In genomic region chr5:39578887-39579497, GRCh38 we compare ENCODE assay signal across 1 cellular context.
TF ChIP-seq lines count a peak whose summit lies in the region.

No MANE protein-coding gene starts in this region.

TF ChIP-seq in HepG2, 621 proteins besides CTCF, POLR2A, EP300 and RAD21 (continued from another document):
- TF ChIP-seq ZBED4 (CRISPR knock-in tag; IDR thresholded peaks at IDR 0.05; ENCODE audit: borderline replicate concordance): no peak
- no peak for TF ChIP-seq ZNF451 (CRISPR knock-in tag; IDR thresholded peaks at IDR 0.05)
- no peak for TF ChIP-seq ZNF576 (CRISPR knock-in tag; IDR thresholded peaks at IDR 0.05)
- no peak for TF ChIP-seq GRHL1 (CRISPR knock-in tag; conservative IDR thresholded peaks at IDR 0.05)
- TF ChIP-seq SMC3 (IDR thresholded peaks at IDR 0.05; ENCODE audit: low read length): peak; percentile 10; the same call in 1 of the 2 replicates
- no peak for TF ChIP-seq SIX4 (CRISPR knock-in tag; IDR thresholded peaks at IDR 0.05)
- no peak for TF ChIP-seq CREM (IDR thresholded peaks at IDR 0.05)
- TF ChIP-seq CREM (CRISPR knock-in tag; IDR thresholded peaks at IDR 0.05): no peak
- TF ChIP-seq RFX3 (CRISPR knock-in tag; IDR thresholded peaks at IDR 0.05): no peak
- no peak for TF ChIP-seq ZFP90 (CRISPR knock-in tag; IDR thresholded peaks at IDR 0.05; ENCODE audit: borderline replicate concordance)
- TF ChIP-seq SOX13 (IDR thresholded peaks at IDR 0.05): no peak
- no peak for TF ChIP-seq SOX13 (CRISPR knock-in tag; conservative IDR thresholded peaks at IDR 0.05 in 1 of 2, IDR thresholded peaks at IDR 0.05 in 1 of 2)
- no peak for TF ChIP-seq ZBTB8A (CRISPR knock-in tag; IDR thresholded peaks at IDR 0.05; ENCODE audit: borderline replicate concordance, low read depth)
- no peak for TF ChIP-seq CENPX (CRISPR knock-in tag; IDR thresholded peaks at IDR 0.05)
- TF ChIP-seq STAG1 (CRISPR knock-in tag; IDR thresholded peaks at IDR 0.05): peak; percentile 50
- TF ChIP-seq BRCA1 (CRISPR knock-in tag; IDR thresholded peaks at IDR 0.05): no peak
- no peak for TF ChIP-seq SALL2 (CRISPR knock-in tag; IDR thresholded peaks at IDR 0.05)
